Comparison of ENCODE assay signal across 10 cellular contexts in genomic region chr2:17470855-17471641, GRCh38. TPM values are rescaled to one million over a fixed set of nuclear protein-coding genes. Genes with fewer than 3 reads are reported as not detected.
DNase-seq lines count a peak whose midpoint lies in the region; ATAC-seq, FAIRE-seq and TF ChIP-seq lines count a peak whose summit lies in the region.
"Had no signal": no experiment of that assay in that cellular context is flagged by ENCODE, and none has a peak within 500 bp of the region (broad histone marks: within the 10 kb centered on the region; RNA-seq: fewer than 3 reads in every experiment).

No MANE protein-coding gene starts in this region.

- no peak overlapping the region for H3K27ac ChIP-seq in DOHH2 (ENCODE audit: low read depth, low read length)
- peak overlapping the region; percentile 24 for H3K27ac ChIP-seq in astrocyte (ENCODE audit: low read depth, low read length)
- H3K27ac ChIP-seq: left lung had no signal

- no peaks in the 10 kb centered on the region for H3K79me2 ChIP-seq in DOHH2 (ENCODE audit: control insufficient read depth, low read length)
- H3K79me2 ChIP-seq in astrocyte (ENCODE audit: insufficient read depth, low read length) = no peaks in the 10 kb centered on the region

- H3K4me3 ChIP-seq in DOHH2 (ENCODE audit: low read length) = no peak overlapping the region
- H3K4me3 ChIP-seq in astrocyte (ENCODE audit: insufficient read depth, low read depth, low read length) = peak overlapping the region; percentile 2
- H3K4me3 ChIP-seq: left lung had no signal

- no peak for FAIRE-seq in astrocyte (lab: Jason Lieb, UNC)

- H3K27me3 ChIP-seq in DOHH2 (ENCODE audit: control insufficient read depth, low read length) (no peaks in the 10 kb centered on the region), astrocyte (ENCODE audit: insufficient read depth, low read length) (no peaks in the 10 kb centered on the region)
- H3K27me3 ChIP-seq: left lung had no signal

- H3K27me3 Mint-ChIP-seq in astrocyte (ENCODE audit: low read depth, unreplicated experiment) = no peaks in the 10 kb centered on the region

- no peaks in the 10 kb centered on the region for H4K20me1 ChIP-seq in DOHH2 (ENCODE audit: control insufficient read depth, insufficient read depth, low read depth, low read length)
- no peaks in the 10 kb centered on the region for H4K20me1 ChIP-seq in astrocyte (ENCODE audit: insufficient read depth, low read length)

- H3K4me1 ChIP-seq in DOHH2 (ENCODE audit: control insufficient read depth, low read length) = peaks cover 3% of the 10 kb centered on the region; the same call in 1 of the 2 replicates
- peaks cover 7% of the 10 kb centered on the region for H3K4me1 ChIP-seq in astrocyte (ENCODE audit: insufficient read depth, low read length)
- H3K4me1 ChIP-seq: left lung had no signal

- peak overlapping the region; percentile 51 for H2AFZ ChIP-seq in astrocyte (ENCODE audit: low read depth, low read length)

- DNase-seq in astrocyte (ENCODE audit: low read depth) (peak; percentile 85), lung microvascular endothelial cell (ENCODE audit: low read depth in 2 of 2) (peak; percentile 31 to 41), activated gamma-delta T cell treated with Interleukin-2 at 50 U/mL for 16 hours (no peak), NCI-H446 treated with DMSO at 0.1 percent for 48 hours (lab: John Stamatoyannopoulos, UW) (no peak)
- DNase-seq: activated B cell treated with CpG ODN at 0.5 μM for 24 hours, left lung had no signal

- no peaks in the 10 kb centered on the region for H3K36me3 ChIP-seq in DOHH2 (ENCODE audit: control insufficient read depth, low read length)
- H3K36me3 ChIP-seq in astrocyte (ENCODE audit: insufficient read depth, low read length) = no peaks in the 10 kb centered on the region
- H3K36me3 ChIP-seq: left lung had no signal

- H3K9me2 ChIP-seq in DOHH2 (replicated peaks; ENCODE audit: control insufficient read depth, low read length) = no peaks in the 10 kb centered on the region

- H3K27ac Mint-ChIP-seq in astrocyte (ENCODE audit: unreplicated experiment) = no peak overlapping the region
- H3K27ac Mint-ChIP-seq: activated B cell treated with CpG ODN at 0.5 μM for 24 hours had no signal

- H3K4me2 ChIP-seq in DOHH2 (ENCODE audit: low read length) = no peak overlapping the region
- peak overlapping the region; percentile 66 for H3K4me2 ChIP-seq in astrocyte (ENCODE audit: low read length)

- H3K9ac ChIP-seq in astrocyte (ENCODE audit: low read length) = no peak overlapping the region

- H3K9me3 Mint-ChIP-seq in astrocyte (ENCODE audit: unreplicated experiment) = peaks cover 14% of the 10 kb centered on the region

- H3F3A ChIP-seq in DOHH2 (ENCODE audit: control insufficient read depth, insufficient read depth) = no peaks in the 10 kb centered on the region

- TF ChIP-seq CTCF in DOHH2 (IDR thresholded peaks at IDR 0.05; ENCODE audit: low read depth, low read length, poor library complexity, severe bottlenecking) (peak; percentile 67), LNCAP (IDR thresholded peaks at IDR 0.05) (peak; percentile 57), astrocyte (IDR thresholded peaks at IDR 0.05; ENCODE audit: insufficient read depth, low read depth, low read length) (peak; percentile 45)

- ATAC-seq in GM18909 (IDR thresholded peaks at IDR 0.05; ENCODE audit: poor library complexity, unreplicated experiment) (no peak), HG02840 (IDR thresholded peaks at IDR 0.05; ENCODE audit: low FRiP score, unreplicated experiment) (no peak)
- ATAC-seq: left lung had no signal

- peaks cover 6% of the 10 kb centered on the region for H3K4me1 Mint-ChIP-seq in astrocyte (ENCODE audit: low read depth, unreplicated experiment)
- H3K4me1 Mint-ChIP-seq: activated B cell treated with CpG ODN at 0.5 μM for 24 hours had no signal

- H3K4me3 Mint-ChIP-seq in astrocyte (ENCODE audit: unreplicated experiment) = no peak overlapping the region
- H3K4me3 Mint-ChIP-seq: activated B cell treated with CpG ODN at 0.5 μM for 24 hours had no signal

- H3K9me3 ChIP-seq in DOHH2 (ENCODE audit: control insufficient read depth, insufficient read depth, low read length) (peaks cover 4% of the 10 kb centered on the region; the same call in 1 of the 2 replicates), astrocyte (ENCODE audit: insufficient read depth, low read depth, low read length) (no peaks in the 10 kb centered on the region)

- H3K36me3 Mint-ChIP-seq in astrocyte (ENCODE audit: low read depth, unreplicated experiment) = no peaks in the 10 kb centered on the region

RNA-seq across cellular contexts. Expression of gene RAD51AP2, which starts 47.2 kb away (rescaled TPM):
- total RNA-seq in astrocyte (0.10 TPM in 1 of 2 replicates, not detected in the other), lung microvascular endothelial cell (not detected in 2 replicates)
- total RNA-seq: activated B cell treated with CpG ODN at 0.5 μM for 24 hours had no signal

Comparison
In these comparisons a context has a peak if more than half of its experiments do, and no peak if none do; other contexts are left out.
1. DNase-seq: peak in astrocyte (single experiment) and lung microvascular endothelial cell (2 of 2); none in activated gamma-delta T cell treated with Interleukin-2 at 50 U/mL for 16 hours (single experiment) and NCI-H446 treated with DMSO at 0.1 percent for 48 hours (single experiment).
2. Peak in every context shown above with its lines, with median percentiles within 50 percentile points of each other: CTCF ChIP-seq.